Comparison of ENCODE assay signal across 31 cellular contexts in the genomic region with DNA sequence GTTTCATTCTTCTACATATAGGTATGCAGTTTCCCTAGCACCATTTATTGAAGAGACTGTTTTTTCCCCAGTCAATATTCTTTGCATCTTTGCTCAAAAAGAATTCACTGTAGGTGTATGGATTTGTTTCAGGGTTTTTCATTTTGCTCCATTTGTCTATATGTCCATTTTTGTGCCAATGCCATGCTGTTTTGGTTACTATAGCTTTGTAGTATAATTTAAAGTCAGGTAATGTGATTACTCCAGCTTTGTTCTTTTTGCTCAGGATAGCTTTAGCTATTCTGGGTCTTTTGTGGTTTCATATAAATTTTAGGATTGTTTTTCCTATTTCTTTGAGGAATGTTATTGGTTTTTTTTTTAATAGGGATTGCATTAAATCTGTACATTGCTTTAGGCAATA.
"Had no signal": no experiment of that assay in that cellular context is flagged by ENCODE, and none has a peak within 500 bp of the region (broad histone marks: within the 10 kb centered on the region; RNA-seq: fewer than 3 reads in every experiment).

No MANE protein-coding gene starts in this region.

- H3K27me3 Mint-ChIP-seq: naive thymus-derived CD8-positive, alpha-beta T cell; stimulated activated memory B cell treated with anti-CD40 and anti-IgM and Interleukin-4, amounts not matched to agents 10 μg/mL and 1 μg/mL and 100 μg/mL, for 72 hours; stimulated activated naive CD8-positive, alpha-beta T cell treated with anti-CD3 and anti-CD28 coated beads, Interleukin-15, amount 100 ng/mL, for 72 hours had no signal

- DNase-seq: naive thymus-derived CD8-positive, alpha-beta T cell; nephron progenitor cell; nucleus accumbens; pancreas; psoas muscle; right cardiac atrium; spleen; stimulated activated CD4-positive, alpha-beta T cell treated with anti-CD3 and anti-CD28 coated beads, Interleukin-12 subunit alpha, Interleukin-12 subunit beta, amount 100 ng/mL, for 4 hours; stimulated activated CD4-positive, alpha-beta T cell treated with anti-CD3 and anti-CD28 coated beads, Interleukin-1b, Interleukin-23, amount 100 ng/mL, for 48 hours; stimulated activated CD4-positive, alpha-beta T cell treated with anti-CD3 and anti-CD28 coated beads, Interleukin-4, amount 100 ng/mL, for 1 hour; stimulated activated CD4-positive, alpha-beta T cell treated with anti-CD3 and anti-CD28 coated beads, Interleukin-4, amount 100 ng/mL, for 4 hours; stimulated activated CD8-positive, alpha-beta memory T cell treated with anti-CD3 and anti-CD28 coated beads, Interleukin-4, amount 100 ng/mL, for 48 hours; stimulated activated naive CD4-positive, alpha-beta T cell; stimulated activated naive CD8-positive, alpha-beta T cell treated with anti-CD3 and anti-CD28 coated beads, Interleukin-15, amount 100 ng/mL, for 72 hours; stimulated activated naive CD8-positive, alpha-beta T cell treated with anti-CD3 and anti-CD28 coated beads, Interleukin-15, Interleukin-2, amounts not matched to agents 100 U/mL and 50 U/mL, for 24 hours; substantia nigra; thyroid gland; trophoblast cell; upper lobe of left lung had no signal

- ATAC-seq: naive thymus-derived CD8-positive, alpha-beta T cell; natural killer cell treated with Interleukin-12 subunit alpha and Interleukin-12 subunit beta and Interleukin-15 and Interleukin-18, amount 100 ng/mL, for 72 hours; pancreas; psoas muscle; right cardiac atrium; sciatic nerve; stimulated activated memory B cell treated with anti-CD40 and anti-IgM and Interleukin-4, amounts not matched to agents 10 μg/mL and 1 μg/mL and 100 μg/mL, for 72 hours; stimulated activated naive CD8-positive, alpha-beta T cell treated with anti-CD3 and anti-CD28 coated beads, Interleukin-15, amount 100 ng/mL, for 72 hours; stimulated activated naive CD8-positive, alpha-beta T cell treated with anti-CD3 and anti-CD28 coated beads, Interleukin-15, Interleukin-2, amounts not matched to agents 100 U/mL and 50 U/mL, for 24 hours had no signal

- H3K9me3 ChIP-seq: neutrophil, pancreas, thyroid gland had no signal

- H3K27me3 ChIP-seq: neutrophil, pancreas, spleen, thyroid gland, tibial nerve, upper lobe of left lung, vagina had no signal

- H3K4me1 ChIP-seq: pancreas, psoas muscle, thyroid gland, upper lobe of left lung, vagina had no signal

- H3K27ac Mint-ChIP-seq: natural killer cell treated with Interleukin-12 subunit alpha and Interleukin-12 subunit beta and Interleukin-15 and Interleukin-18, amount 100 ng/mL, for 72 hours; nephron progenitor cell; progenitor cell of endocrine pancreas; stimulated activated naive CD8-positive, alpha-beta T cell treated with anti-CD3 and anti-CD28 coated beads, Interleukin-15, amount 100 ng/mL, for 72 hours had no signal

- H3K4me2 ChIP-seq: smooth muscle cell had no signal

- FAIRE-seq: pancreas, urothelium cell line had no signal

- H3K4me3 Mint-ChIP-seq: naive thymus-derived CD8-positive, alpha-beta T cell; natural killer cell treated with Interleukin-12 subunit alpha and Interleukin-12 subunit beta and Interleukin-15 and Interleukin-18, amount 100 ng/mL, for 72 hours; nephron progenitor cell; neural crest cell; stimulated activated memory B cell treated with anti-CD40 and anti-IgM and Interleukin-4, amounts not matched to agents 10 μg/mL and 1 μg/mL and 100 μg/mL, for 72 hours; stimulated activated naive CD8-positive, alpha-beta T cell treated with anti-CD3 and anti-CD28 coated beads, Interleukin-15, amount 100 ng/mL, for 72 hours had no signal

- H3K27ac ChIP-seq: neutrophil, pancreas, psoas muscle, skin epidermis, spleen, thoracic aorta, thyroid gland, tibial nerve, upper lobe of left lung, vagina had no signal

- H3K4me1 Mint-ChIP-seq: nephron progenitor cell, neural crest cell had no signal

- H3K36me3 ChIP-seq: neutrophil, pancreas, thoracic aorta, thyroid gland, tibial nerve, upper lobe of left lung, vagina had no signal

- H3K4me3 ChIP-seq: pancreas, psoas muscle, skin epidermis, smooth muscle cell, spleen, thoracic aorta, thyroid gland, tibial nerve, upper lobe of left lung, vagina had no signal
